Comparison of ENCODE assay signal across 20 cellular contexts in genomic region chr13:49503951-49504350, GRCh38.
"Had no signal": no experiment of that assay in that cellular context is flagged by ENCODE, and none has a peak within 500 bp of the region (broad histone marks: within the 10 kb centered on the region; RNA-seq: fewer than 3 reads in every experiment).

No MANE protein-coding gene starts in this region.

- H3K4me2 ChIP-seq: neural progenitor cell had no signal

- DNase-seq: effector memory CD4-positive, alpha-beta T cell; gastrocnemius medialis; immature natural killer cell; kidney; left cardiac atrium; left ventricle myocardium inferior; lower lobe of right lung; midbrain; nucleus accumbens; ovary; stimulated activated CD4-positive, alpha-beta T cell treated with anti-CD3 and anti-CD28 coated beads, Interleukin-4, amount 100 ng/mL, for 1 hour; tibial artery; uterus had no signal

- ATAC-seq: left cardiac atrium; lower lobe of right lung; natural killer cell treated with Interleukin-12 subunit alpha and Interleukin-12 subunit beta and Interleukin-15 and Interleukin-18, amount 100 ng/mL, for 72 hours; stimulated activated memory B cell treated with anti-CD40 and anti-IgM and Interleukin-4, amounts not matched to agents 10 μg/mL and 1 μg/mL and 100 μg/mL, for 72 hours had no signal

- H3K9ac ChIP-seq: neural progenitor cell had no signal

- H3K4me1 ChIP-seq: gastrocnemius medialis, lower lobe of right lung, right atrium auricular region, uterus had no signal

- H3K36me3 ChIP-seq: esophagus muscularis mucosa, gastrocnemius medialis, neural progenitor cell, ovary, right atrium auricular region, uterus had no signal

- H2AFZ ChIP-seq: neural progenitor cell had no signal

- H3K27ac ChIP-seq: epithelial cell of prostate, gastrocnemius medialis, left ventricle myocardium inferior, lower lobe of right lung, neural progenitor cell, ovary, right atrium auricular region, tibial artery, uterus had no signal

- H3K4me3 ChIP-seq: esophagus muscularis mucosa, gastrocnemius medialis, left ventricle myocardium inferior, lower lobe of right lung, neural progenitor cell, ovary, right atrium auricular region, tibial artery, upper lobe of left lung, uterus had no signal

- H3K27me3 ChIP-seq: esophagus muscularis mucosa, gastrocnemius medialis, neural progenitor cell, ovary, right atrium auricular region, tibial artery, upper lobe of left lung, uterus had no signal

- H3K9me3 ChIP-seq: esophagus muscularis mucosa, gastrocnemius medialis, left ventricle myocardium inferior, lower lobe of right lung, ovary, right atrium auricular region, tibial artery, upper lobe of left lung, uterus had no signal
